11 cellular contexts compared by ENCODE assay signal in genomic region chr7:1591396-1591795, GRCh38.
"Had no signal": no experiment of that assay in that cellular context is flagged by ENCODE, and none has a peak within 500 bp of the region (broad histone marks: within the 10 kb centered on the region; RNA-seq: fewer than 3 reads in every experiment).

No MANE protein-coding gene starts in this region.

- H3K27ac Mint-ChIP-seq: activated CD4-positive, alpha-beta memory T cell treated with anti-CD3 and anti-CD28 coated beads for 36 hours had no signal

- DNase-seq: activated gamma-delta T cell; activated T-cell treated with anti-CD3 and anti-CD28 coated beads, Interleukin-2, amount 50 U/mL, for 4 hours; caudate nucleus; effector CD8-positive, alpha-beta T cell; left ventricle myocardium inferior; mesenchymal stem cell; ovary; stimulated activated CD4-positive, alpha-beta T cell treated with anti-CD3 and anti-CD28 coated beads, Interleukin-12 subunit alpha, Interleukin-12 subunit beta, amount 100 ng/mL, for 4 hours; stimulated activated CD4-positive, alpha-beta T cell treated with anti-CD3 and anti-CD28 coated beads, Interleukin-2, amount 100 ng/mL, for 48 hours had no signal

- H3K4me3 ChIP-seq: coronary artery, left ventricle myocardium inferior, ovary had no signal

- H3K4me3 Mint-ChIP-seq: activated CD4-positive, alpha-beta memory T cell treated with anti-CD3 and anti-CD28 coated beads for 36 hours had no signal

- H3K36me3 Mint-ChIP-seq: activated CD4-positive, alpha-beta memory T cell treated with anti-CD3 and anti-CD28 coated beads for 36 hours had no signal

- H3K27me3 ChIP-seq: ovary had no signal

- H3K9me3 Mint-ChIP-seq: activated T-cell treated with anti-CD3 and anti-CD28 coated beads, Interleukin-2, amount 50 U/mL, for 4 hours had no signal

- H3K36me3 ChIP-seq: left ventricle myocardium inferior, ovary had no signal
